In the genomic region with DNA sequence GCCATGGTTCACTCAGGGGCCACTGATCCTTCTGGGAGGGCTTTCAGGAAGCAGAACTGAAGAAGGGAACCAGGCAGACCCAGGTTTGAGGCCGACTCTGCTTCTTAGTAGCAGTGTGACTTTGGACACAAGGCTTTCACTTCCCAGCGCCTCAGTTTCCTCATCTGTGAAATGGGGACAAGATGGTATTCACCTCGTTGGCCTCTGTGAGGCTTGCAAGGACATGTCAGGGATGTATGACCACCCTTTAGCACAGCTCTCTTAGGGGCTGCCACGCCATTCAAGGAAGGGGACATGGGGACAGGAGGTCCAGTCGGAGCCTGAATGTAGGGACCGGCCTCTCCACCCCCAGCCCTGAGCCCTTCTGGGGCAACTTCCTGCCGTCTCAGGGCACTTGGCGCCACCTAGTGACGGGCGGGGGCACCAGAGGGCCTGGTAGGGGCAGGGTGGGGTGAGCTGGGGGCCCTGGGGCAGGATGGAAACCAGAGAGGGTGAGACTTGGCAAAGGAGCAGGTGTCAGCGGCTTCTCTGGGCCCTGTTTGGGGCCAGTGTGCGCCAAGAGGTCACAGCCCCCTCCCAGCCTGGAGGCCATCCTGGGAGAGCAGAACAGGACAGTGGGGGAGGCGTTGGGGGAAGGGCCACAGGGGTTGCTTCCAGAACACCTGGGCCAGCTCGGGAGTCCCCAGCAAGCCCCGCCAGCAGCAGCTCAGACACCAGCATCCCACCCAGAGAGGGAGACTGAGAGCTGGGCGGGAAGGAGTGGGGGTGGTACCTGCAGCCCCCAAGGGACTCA, we compare ENCODE assay signal across 8 cellular contexts.
DNase-seq lines count a peak whose midpoint lies in the region; ATAC-seq and TF ChIP-seq lines count a peak whose summit lies in the region.

No MANE protein-coding gene starts in this region.

- H3K9me3 ChIP-seq in adipocyte (ENCODE audit: control insufficient read depth, low read length), result peaks cover 8% of the 10 kb centered on the region

- no peak overlapping the region for H3K27ac ChIP-seq in coronary artery

- H3K27me3 ChIP-seq in adipocyte (replicated peaks; ENCODE audit: control insufficient read depth, insufficient read depth, low read length), result peaks cover 40% of the 10 kb centered on the region

- peaks cover 5% of the 10 kb centered on the region for H3K4me1 ChIP-seq in adipocyte (ENCODE audit: control insufficient read depth, insufficient read depth, low read length)

- H3K4me3 ChIP-seq in HFF-Myc (replicated peaks; ENCODE audit: low read depth, low read length) (no peak overlapping the region), adipocyte (ENCODE audit: low read length) (no peak overlapping the region), coronary artery (no peak overlapping the region)

- DNase-seq in CD1c-positive myeloid dendritic cell (ENCODE audit: extremely low spot score) (peak; percentile 52), HFF-Myc (ENCODE audit: extremely low read depth, low read depth) (no peak), T-helper 1 cell (peak; percentile 34 to 67 (median 60)), adipocyte (ENCODE audit: low read depth) (peak; percentile 28), left kidney (ENCODE audit: low read depth, low spot score) (peak; percentile 70), coronary artery (ENCODE audit: low spot score) (no peak)
- peak; percentile 56 to 62 for DNase-seq in stimulated activated CD8-positive, alpha-beta memory T cell treated with anti-CD3 and anti-CD28 coated beads, Interleukin-4, amount 100 ng/mL, for 1 hour (ENCODE audit: low read depth in 2 of 2, low spot score in 1 of 2)

- no peak for ATAC-seq in GM21526 (IDR thresholded peaks at IDR 0.05; ENCODE audit: low FRiP score, unreplicated experiment)

- H3K36me3 ChIP-seq in adipocyte (ENCODE audit: control insufficient read depth, insufficient read depth, low read length, severe bottlenecking), result no peaks in the 10 kb centered on the region

- no peak overlapping the region for H3K9ac ChIP-seq in adipocyte (ENCODE audit: low read length)

- peak; percentile 52 for TF ChIP-seq CTCF in HFF-Myc (IDR thresholded peaks at IDR 0.05; ENCODE audit: low read depth, low read length, missing control alignments)
- no peak for TF ChIP-seq CTCF in coronary artery (IDR thresholded peaks at IDR 0.05)

Comparison
In these comparisons a context has a peak if more than half of its experiments do, and no peak if none do; other contexts are left out.
1. DNase-seq: peak in CD1c-positive myeloid dendritic cell (single experiment), T-helper 1 cell (5 of 5), adipocyte (single experiment), left kidney (single experiment) and stimulated activated CD8-positive, alpha-beta memory T cell treated with anti-CD3 and anti-CD28 coated beads, Interleukin-4, amount 100 ng/mL, for 1 hour (2 of 2); none in HFF-Myc (single experiment) and coronary artery (single experiment).